8 cellular contexts compared by ENCODE assay signal in the genomic region with DNA sequence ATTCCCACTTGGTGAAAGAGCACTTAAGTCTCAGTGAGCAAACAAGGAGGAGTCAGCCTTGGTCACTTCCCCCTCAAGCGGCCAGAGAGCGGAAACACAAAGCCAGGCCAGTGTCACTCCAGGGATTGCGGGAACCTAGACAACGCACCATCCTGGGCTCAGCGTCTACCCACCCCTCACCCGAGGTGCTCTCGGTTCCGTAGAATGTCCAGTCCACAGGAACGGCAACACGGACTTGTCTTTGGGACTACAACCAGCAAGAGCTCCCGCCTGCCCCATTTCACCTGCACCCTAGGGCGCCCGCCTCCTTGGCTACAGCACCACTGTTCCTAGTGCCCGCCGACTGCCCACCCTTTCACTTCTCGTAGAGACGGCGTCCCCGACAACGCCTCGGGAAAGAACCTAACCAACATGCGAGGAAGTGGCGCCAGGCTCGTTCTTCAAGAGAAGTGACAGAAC. TPM values are rescaled to one million over a fixed set of nuclear protein-coding genes. Genes with fewer than 3 reads are reported as not detected.
DNase-seq lines count a peak whose midpoint lies in the region; ATAC-seq and TF ChIP-seq lines count a peak whose summit lies in the region.

No MANE protein-coding gene starts in this region.

- peak overlapping the region; percentile 93 for H3K4me3 ChIP-seq in colonic mucosa

- H3K36me3 Mint-ChIP-seq in activated naive CD4-positive, alpha-beta T cell treated with anti-CD3 and anti-CD28 coated beads, Interleukin-2, amount 10 ng/mL, durations not matched to agents 7 days and 5 days = peaks cover 11% of the 10 kb centered on the region

- peak overlapping the region; percentile 70 to 80 for H3K9ac ChIP-seq in colonic mucosa (ENCODE audit: low read depth in 2 of 2, low read length in 2 of 2)

- no peaks in the 10 kb centered on the region for H3K36me3 ChIP-seq in colonic mucosa

- H3K27me3 Mint-ChIP-seq in activated naive CD4-positive, alpha-beta T cell treated with anti-CD3 and anti-CD28 coated beads, Interleukin-2, amount 10 ng/mL, durations not matched to agents 7 days and 5 days = peaks cover 9% of the 10 kb centered on the region

- no peaks in the 10 kb centered on the region for H3K9me3 Mint-ChIP-seq in activated naive CD4-positive, alpha-beta T cell treated with anti-CD3 and anti-CD28 coated beads, Interleukin-2, amount 10 ng/mL, durations not matched to agents 7 days and 5 days

- H3K27ac Mint-ChIP-seq in activated naive CD4-positive, alpha-beta T cell treated with anti-CD3 and anti-CD28 coated beads, Interleukin-2, amount 10 ng/mL, durations not matched to agents 7 days and 5 days = peak overlapping the region; percentile 90

- H3K27ac ChIP-seq in colonic mucosa (peak overlapping the region; percentile 94), layer of hippocampus (ENCODE audit: low read depth, low read length) (peak overlapping the region; percentile 23)

- intact Hi-C loops in colonic mucosa (cut with DNase I) = no loop called here

- peak; percentile 39 for ATAC-seq in HG02678 (IDR thresholded peaks at IDR 0.05; ENCODE audit: unreplicated experiment)

- peak; percentile 73 for DNase-seq in activated naive CD4-positive, alpha-beta T cell treated with anti-CD3 and anti-CD28 coated beads, Interleukin-2, amount 10 ng/mL, durations not matched to agents 7 days and 5 days
- no peak for DNase-seq in activated naive CD4-positive, alpha-beta T cell treated with anti-CD3 and anti-CD28 coated beads, Interleukin-2, amount 50 U/mL, for 16 hours
- peak; percentile 64 for DNase-seq in NAMALWA (ENCODE audit: low spot score)
- peak; percentile 37 for DNase-seq in T-helper 22 cell (ENCODE audit: low read depth)
- DNase-seq in colonic mucosa = peak; percentile 72
- DNase-seq in stimulated activated CD4-positive, alpha-beta T cell treated with anti-CD3 and anti-CD28 coated beads, Interleukin-4, amount 100 ng/mL, for 1 hour = peak; percentile 36

- CTCF ChIA-PET in activated naive CD4-positive, alpha-beta T cell treated with anti-CD3 and anti-CD28 coated beads, Interleukin-2, amount 10 ng/mL, durations not matched to agents 7 days and 5 days (lab: Charles Lee) = interaction anchor here (3.1 kb wide), 1 partner anchor 33 kb away, joined by 15 read pairs; no protein-coding TSS in a partner anchor

- H3K4me1 Mint-ChIP-seq in activated naive CD4-positive, alpha-beta T cell treated with anti-CD3 and anti-CD28 coated beads, Interleukin-2, amount 10 ng/mL, durations not matched to agents 7 days and 5 days = peaks cover 42% of the 10 kb centered on the region

- peaks cover 19% of the 10 kb centered on the region for H3K4me1 ChIP-seq in colonic mucosa

- no peak for TF ChIP-seq CTCF in colonic mucosa (IDR thresholded peaks at IDR 0.05)

- no peaks in the 10 kb centered on the region for H3K27me3 ChIP-seq in colonic mucosa
- H3K27me3 ChIP-seq in layer of hippocampus (ENCODE audit: control insufficient read depth, insufficient read depth, low read length) = no peaks in the 10 kb centered on the region

- H3K9me3 ChIP-seq in colonic mucosa = no peaks in the 10 kb centered on the region

- H3K4me3 Mint-ChIP-seq in activated naive CD4-positive, alpha-beta T cell treated with anti-CD3 and anti-CD28 coated beads, Interleukin-2, amount 10 ng/mL, durations not matched to agents 7 days and 5 days = peak overlapping the region; percentile 90

RNA-seq across cellular contexts. Expression of a gene that starts 0.5 kb away (rescaled TPM):
- total RNA-seq in colonic mucosa = 10 to 100 TPM; 21.5 to 31.9 TPM

RNA-seq across cellular contexts. Expression of a gene that starts 0.6 kb away (rescaled TPM):
- 10 to 100 TPM in 1 of 2 donors, 1 to 10 TPM in 1; 9.2 to 20.4 TPM for total RNA-seq in colonic mucosa
